ENCODE assay signal across 10 cellular contexts in genomic region chr11:94876222-94876621, GRCh38.
DNase-seq lines count a peak whose midpoint lies in the region; ATAC-seq, FAIRE-seq and TF ChIP-seq lines count a peak whose summit lies in the region.
"Had no signal": no experiment of that assay in that cellular context is flagged by ENCODE, and none has a peak within 500 bp of the region (broad histone marks: within the 10 kb centered on the region; RNA-seq: fewer than 3 reads in every experiment).

No MANE protein-coding gene starts in this region.

- peaks cover 0 to 87% (median 29%) of the 10 kb centered on the region in 9 donors for H3K36me3 ChIP-seq in heart left ventricle
- H3K36me3 ChIP-seq: adrenal gland had no signal

- DNase-seq in heart left ventricle (no peak), Right ventricle myocardium inferior (ENCODE audit: missing footprints) (no peak), mesothelial cell of epicardium (ENCODE audit: low spot score in 2 of 2, unreplicated experiment in 2 of 2) (no peak), urothelium cell line (ENCODE audit: low spot score) (no peak), NCI-H2171 (lab: John Stamatoyannopoulos, UW) (no peak), NCI-H1417 (lab: John Stamatoyannopoulos, UW) (no peak)
- no peak for DNase-seq in activated naive CD8-positive, alpha-beta T cell treated with anti-CD3 and anti-CD28 coated beads for 36 hours
- DNase-seq: NCI-H1436 treated with DMSO at 0.1 percent for 48 hours had no signal

- FAIRE-seq in urothelium cell line (lab: Jason Lieb, UNC), result peak; percentile 58

- peaks cover 24% of the 10 kb centered on the region for H3K4me1 Mint-ChIP-seq in activated naive CD8-positive, alpha-beta T cell treated with anti-CD3 and anti-CD28 coated beads for 36 hours
- peaks cover 21% of the 10 kb centered on the region for H3K4me1 Mint-ChIP-seq in mesothelial cell of epicardium

- no peaks in the 10 kb centered on the region for H3K27me3 ChIP-seq in heart left ventricle
- H3K27me3 ChIP-seq: adrenal gland had no signal

- intact Hi-C loops in heart left ventricle (cut with DNase I) (loop anchor here in 3 of 10 donors (5.0 to 10.0 kb wide), 5 partner anchors 49 to 254 kb away; no protein-coding TSS in a partner anchor), Right ventricle myocardium inferior (cut with DNase I) (no loop called here)

- TF ChIP-seq CTCF in heart left ventricle (IDR thresholded peaks at IDR 0.05) (no peak), mesothelial cell of epicardium (IDR thresholded peaks at IDR 0.05; ENCODE audit: unreplicated experiment) (no peak)

- no peak for TF ChIP-seq POLR2A in heart left ventricle (IDR thresholded peaks at IDR 0.05)

- ATAC-seq in heart left ventricle (no peak), Right ventricle myocardium inferior (no peak), GM19035 (IDR thresholded peaks at IDR 0.05; ENCODE audit: unreplicated experiment) (no peak)

- H3K4me3 ChIP-seq in heart left ventricle, result no peak overlapping the region
- H3K4me3 ChIP-seq: adrenal gland had no signal

- H3K27ac Mint-ChIP-seq in activated naive CD8-positive, alpha-beta T cell treated with anti-CD3 and anti-CD28 coated beads for 36 hours, result peak overlapping the region; percentile 80
- peak overlapping the region; percentile 86 for H3K27ac Mint-ChIP-seq in mesothelial cell of epicardium

- no peaks in the 10 kb centered on the region for H3K36me3 Mint-ChIP-seq in activated naive CD8-positive, alpha-beta T cell treated with anti-CD3 and anti-CD28 coated beads for 36 hours
- peaks cover 35% of the 10 kb centered on the region for H3K36me3 Mint-ChIP-seq in mesothelial cell of epicardium

- H3K4me1 ChIP-seq in heart left ventricle, result peaks cover 0 to 23% (median 15%) of the 10 kb centered on the region in 12 donors

- H3K27me3 Mint-ChIP-seq in activated naive CD8-positive, alpha-beta T cell treated with anti-CD3 and anti-CD28 coated beads for 36 hours, result no peaks in the 10 kb centered on the region
- no peaks in the 10 kb centered on the region for H3K27me3 Mint-ChIP-seq in mesothelial cell of epicardium (ENCODE audit: low read depth)

- H3K9me3 ChIP-seq in heart left ventricle, result no peaks in the 10 kb centered on the region
- H3K9me3 ChIP-seq: adrenal gland had no signal

- H3K4me3 Mint-ChIP-seq in activated naive CD8-positive, alpha-beta T cell treated with anti-CD3 and anti-CD28 coated beads for 36 hours, result peak overlapping the region; percentile 54
- no peak overlapping the region for H3K4me3 Mint-ChIP-seq in mesothelial cell of epicardium

- 84 to 90% (median 87%) methylated on average over 8 of the region's 8 CpGs for WGBS in heart left ventricle, 4 donors

- H3K9me3 Mint-ChIP-seq in activated naive CD8-positive, alpha-beta T cell treated with anti-CD3 and anti-CD28 coated beads for 36 hours, result no peaks in the 10 kb centered on the region
- H3K9me3 Mint-ChIP-seq in mesothelial cell of epicardium, result no peaks in the 10 kb centered on the region

- peak overlapping the region in 11 of 12 donors; percentile 17 to 80 (median 56) for H3K27ac ChIP-seq in heart left ventricle
